14 cellular contexts compared by ENCODE assay signal in the genomic region with DNA sequence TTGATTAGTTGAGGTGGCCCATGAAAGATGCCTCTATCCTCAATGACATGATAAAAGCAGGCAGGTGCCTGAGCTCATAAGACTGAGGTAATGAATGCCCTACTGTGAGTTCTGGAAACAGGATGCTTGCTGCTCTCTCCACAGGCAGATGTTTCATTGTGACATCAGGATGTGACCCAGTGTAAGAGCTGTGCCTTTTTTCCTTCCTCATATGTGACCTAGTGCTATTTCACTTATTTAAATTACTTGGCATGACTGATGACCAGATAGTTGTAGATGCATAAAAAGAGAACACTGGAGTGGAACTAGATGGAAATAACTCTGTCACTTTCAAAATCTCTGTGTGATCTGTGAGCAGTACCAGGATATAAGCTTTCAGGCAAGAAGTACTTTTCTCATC. TPM values are rescaled to one million over a fixed set of nuclear protein-coding genes. Genes with fewer than 3 reads are reported as not detected.
A peak's percentile ranks its signal among the peaks of the same experiment; 100 is the strongest.
DNase-seq lines count a peak whose midpoint lies in the region; ATAC-seq and TF ChIP-seq lines count a peak whose summit lies in the region.
"Had no signal": no experiment of that assay in that cellular context is flagged by ENCODE, and none has a peak within 500 bp of the region (broad histone marks: within the 10 kb centered on the region; RNA-seq: fewer than 3 reads in every experiment).

No MANE protein-coding gene starts in this region.

- H3K9me3 Mint-ChIP-seq in dendritic cell treated with granulocyte-macrophage colony-stimulating factor and Interleukin-4, amounts not matched to agents 40 ng/mL and 50 ng/mL, for 4 days, result no peaks in the 10 kb centered on the region
- H3K9me3 Mint-ChIP-seq in GM23338, result no peaks in the 10 kb centered on the region
- H3K9me3 Mint-ChIP-seq: endodermal cell had no signal

- no peak overlapping the region for H3K4me3 Mint-ChIP-seq in dendritic cell treated with granulocyte-macrophage colony-stimulating factor and Interleukin-4, amounts not matched to agents 40 ng/mL and 50 ng/mL, for 4 days
- H3K4me3 Mint-ChIP-seq in GM23338, result no peak overlapping the region
- H3K4me3 Mint-ChIP-seq: endodermal cell had no signal

- peak overlapping the region; percentile 30 for H3K27ac Mint-ChIP-seq in dendritic cell treated with granulocyte-macrophage colony-stimulating factor and Interleukin-4, amounts not matched to agents 40 ng/mL and 50 ng/mL, for 4 days
- no peak overlapping the region for H3K27ac Mint-ChIP-seq in GM23338
- H3K27ac Mint-ChIP-seq: endodermal cell had no signal

- H3K9me2 ChIP-seq in GM23338 (ENCODE audit: insufficient read depth), result no peaks in the 10 kb centered on the region

- H3K4me3 ChIP-seq in GM23338, result no peak overlapping the region
- H3K4me3 ChIP-seq in esophagus squamous epithelium, result no peak overlapping the region
- H3K4me3 ChIP-seq: ascending aorta, hepatocyte, thoracic aorta had no signal

- 0 out of 2 replicates have a peak, but pooled peaks cover 12% of the 10 kb centered on the region for H4K20me1 ChIP-seq in GM23338 (replicated peaks; ENCODE audit: insufficient read depth)

- no peak overlapping the region for H3K4me2 ChIP-seq in GM23338
- H3K4me2 ChIP-seq: hepatocyte, KMS-11 had no signal

- intact Hi-C loops in dendritic cell treated with granulocyte-macrophage colony-stimulating factor and Interleukin-4, amounts not matched to agents 40 ng/mL and 50 ng/mL, for 4 days (cut with micrococcal nuclease), result no loop called here
- intact Hi-C loops in left colon (cut with DNase I, micrococcal nuclease), result no loop called here
- intact Hi-C loops in esophagus squamous epithelium (cut with DNase I), result no loop called here

- no peak overlapping the region for H3K27ac ChIP-seq in GM23338 (ENCODE audit: low read depth)
- no peak overlapping the region for H3K27ac ChIP-seq in esophagus squamous epithelium
- H3K27ac ChIP-seq: ascending aorta, hepatocyte, KMS-11, thoracic aorta had no signal

- ATAC-seq in GM18909 (IDR thresholded peaks at IDR 0.05; ENCODE audit: poor library complexity, unreplicated experiment), result peak; percentile 65
- ATAC-seq in HG03280 (IDR thresholded peaks at IDR 0.05; ENCODE audit: unreplicated experiment), result peak; percentile 73
- no peak for ATAC-seq in GM23338
- no peak for ATAC-seq in left colon

- H3K27me3 ChIP-seq in GM23338 (ENCODE audit: insufficient read depth) (no peaks in the 10 kb centered on the region), esophagus squamous epithelium (no peaks in the 10 kb centered on the region)
- H3K27me3 ChIP-seq: ascending aorta, hepatocyte had no signal

- H2AFZ ChIP-seq in GM23338, result no peak overlapping the region
- H2AFZ ChIP-seq: hepatocyte had no signal

- H3K9me3 ChIP-seq in esophagus squamous epithelium, result no peaks in the 10 kb centered on the region
- H3K9me3 ChIP-seq: ascending aorta, thoracic aorta had no signal

- H3K4me1 Mint-ChIP-seq in dendritic cell treated with granulocyte-macrophage colony-stimulating factor and Interleukin-4, amounts not matched to agents 40 ng/mL and 50 ng/mL, for 4 days (ENCODE audit: low read depth), result peaks cover 11% of the 10 kb centered on the region
- no peaks in the 10 kb centered on the region for H3K4me1 Mint-ChIP-seq in GM23338

- no peaks in the 10 kb centered on the region for H3K36me3 Mint-ChIP-seq in dendritic cell treated with granulocyte-macrophage colony-stimulating factor and Interleukin-4, amounts not matched to agents 40 ng/mL and 50 ng/mL, for 4 days (ENCODE audit: low read depth)
- peaks cover 44% of the 10 kb centered on the region for H3K36me3 Mint-ChIP-seq in GM23338 (ENCODE audit: low read depth)

- H3K36me3 ChIP-seq in GM23338 (ENCODE audit: insufficient read depth) (peaks cover 61% of the 10 kb centered on the region), esophagus squamous epithelium (no peaks in the 10 kb centered on the region)
- H3K36me3 ChIP-seq: ascending aorta, thoracic aorta had no signal

- no peaks in the 10 kb centered on the region for H3F3A ChIP-seq in GM23338 (replicated peaks; ENCODE audit: low read depth)

- H3K79me2 ChIP-seq in GM23338 (replicated peaks; ENCODE audit: insufficient read depth), result no peaks in the 10 kb centered on the region
- H3K79me2 ChIP-seq: hepatocyte had no signal

- TF ChIP-seq POLR2A in esophagus squamous epithelium (IDR thresholded peaks at IDR 0.05), result no peak

- H3K27me3 Mint-ChIP-seq in dendritic cell treated with granulocyte-macrophage colony-stimulating factor and Interleukin-4, amounts not matched to agents 40 ng/mL and 50 ng/mL, for 4 days, result no peaks in the 10 kb centered on the region
- H3K27me3 Mint-ChIP-seq in GM23338 (ENCODE audit: insufficient read depth, low read depth, poor library complexity), result no peaks in the 10 kb centered on the region

- H3K4me1 ChIP-seq in GM23338 (ENCODE audit: insufficient read depth), result no peaks in the 10 kb centered on the region
- H3K4me1 ChIP-seq in esophagus squamous epithelium, result peaks cover 0 to 16% (median 0%) of the 10 kb centered on the region in 3 donors
- H3K4me1 ChIP-seq: ascending aorta had no signal

- DNase-seq in AML-193 (lab: John Stamatoyannopoulos, UW), result peak; percentile 88 to 91
- no peak for DNase-seq in GM23338 (ENCODE audit: low spot score)
- no peak for DNase-seq in left colon
- DNase-seq in esophagus squamous epithelium (lab: John Stamatoyannopoulos, UW), result no peak
- no peak for DNase-seq in RPMI8226
- DNase-seq: endodermal cell, NCI-H2171 treated with DMSO at 0.1 percent for 48 hours had no signal

- no peak for TF ChIP-seq CTCF in GM23338 (conservative IDR thresholded peaks at IDR 0.05; ENCODE audit: low read depth in 2 of 2)
- no peak for TF ChIP-seq CTCF in esophagus squamous epithelium (IDR thresholded peaks at IDR 0.05)

TF ChIP-seq in GM23338, 12 proteins besides CTCF, POLR2A, EP300 and RAD21 (continues in another document):
- TF ChIP-seq POLR2AphosphoS5 (IDR thresholded peaks at IDR 0.05; ENCODE audit: low read depth), result no peak
- TF ChIP-seq ZNF114 (CRISPR knock-in tag; IDR thresholded peaks at IDR 0.05), result no peak
- TF ChIP-seq STAT1 (IDR thresholded peaks at IDR 0.05; ENCODE audit: unreplicated experiment), result no peak
- no peak for TF ChIP-seq ZNF331 (CRISPR knock-in tag; IDR thresholded peaks at IDR 0.05; ENCODE audit: low read depth)
- TF ChIP-seq, protein P1, sequence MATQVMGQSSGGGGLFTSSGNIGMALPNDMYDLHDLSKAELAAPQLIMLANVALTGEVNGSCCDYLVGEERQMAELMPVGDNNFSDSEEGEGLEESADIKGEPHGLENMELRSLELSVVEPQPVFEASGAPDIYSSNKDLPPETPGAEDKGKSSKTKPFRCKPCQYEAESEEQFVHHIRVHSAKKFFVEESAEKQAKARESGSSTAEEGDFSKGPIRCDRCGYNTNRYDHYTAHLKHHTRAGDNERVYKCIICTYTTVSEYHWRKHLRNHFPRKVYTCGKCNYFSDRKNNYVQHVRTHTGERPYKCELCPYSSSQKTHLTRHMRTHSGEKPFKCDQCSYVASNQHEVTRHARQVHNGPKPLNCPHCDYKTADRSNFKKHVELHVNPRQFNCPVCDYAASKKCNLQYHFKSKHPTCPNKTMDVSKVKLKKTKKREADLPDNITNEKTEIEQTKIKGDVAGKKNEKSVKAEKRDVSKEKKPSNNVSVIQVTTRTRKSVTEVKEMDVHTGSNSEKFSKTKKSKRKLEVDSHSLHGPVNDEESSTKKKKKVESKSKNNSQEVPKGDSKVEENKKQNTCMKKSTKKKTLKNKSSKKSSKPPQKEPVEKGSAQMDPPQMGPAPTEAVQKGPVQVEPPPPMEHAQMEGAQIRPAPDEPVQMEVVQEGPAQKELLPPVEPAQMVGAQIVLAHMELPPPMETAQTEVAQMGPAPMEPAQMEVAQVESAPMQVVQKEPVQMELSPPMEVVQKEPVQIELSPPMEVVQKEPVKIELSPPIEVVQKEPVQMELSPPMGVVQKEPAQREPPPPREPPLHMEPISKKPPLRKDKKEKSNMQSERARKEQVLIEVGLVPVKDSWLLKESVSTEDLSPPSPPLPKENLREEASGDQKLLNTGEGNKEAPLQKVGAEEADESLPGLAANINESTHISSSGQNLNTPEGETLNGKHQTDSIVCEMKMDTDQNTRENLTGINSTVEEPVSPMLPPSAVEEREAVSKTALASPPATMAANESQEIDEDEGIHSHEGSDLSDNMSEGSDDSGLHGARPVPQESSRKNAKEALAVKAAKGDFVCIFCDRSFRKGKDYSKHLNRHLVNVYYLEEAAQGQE (IDR thresholded peaks at IDR 0.05; ENCODE audit: unreplicated experiment), result no peak
- TF ChIP-seq JUNB (IDR thresholded peaks at IDR 0.05; ENCODE audit: unreplicated experiment), result no peak
- TF ChIP-seq EZH2phosphoT487 (IDR thresholded peaks at IDR 0.05; ENCODE audit: unreplicated experiment), result no peak

RNA-seq across cellular contexts. Expression of a gene that starts 31.9 kb away (rescaled TPM):
- 22.2 and 23.2 TPM in 2 replicates for total RNA-seq in GM23338 (2014; rRNA removed; shearing (Covaris generic))
- 10.8 and 13.3 TPM in 2 replicates for polyA plus RNA-seq in GM23338 (2016; fragmentation: Nextera tagmentation; extraction: Ambion mirVana)
- total RNA-seq in left colon (1 to 10 TPM in 1 of 2 donors, under 1 TPM in 1; 0.67 to 2.0 TPM), esophagus squamous epithelium (1 to 10 TPM; 1.5 to 5.8 (median 3.1) TPM)
- total RNA-seq: ascending aorta had no signal

Comparison
In these comparisons a context has a peak if more than half of its experiments do, and no peak if none do; other contexts are left out.
1. DNase-seq: peak in AML-193 (2 of 2); none in GM23338 (single experiment), left colon (0 of 2), esophagus squamous epithelium (single experiment) and RPMI8226 (single experiment).
2. ATAC-seq: peak in GM18909 (single experiment) and HG03280 (single experiment); none in GM23338 (single experiment) and left colon (single experiment).